In the genomic region with DNA sequence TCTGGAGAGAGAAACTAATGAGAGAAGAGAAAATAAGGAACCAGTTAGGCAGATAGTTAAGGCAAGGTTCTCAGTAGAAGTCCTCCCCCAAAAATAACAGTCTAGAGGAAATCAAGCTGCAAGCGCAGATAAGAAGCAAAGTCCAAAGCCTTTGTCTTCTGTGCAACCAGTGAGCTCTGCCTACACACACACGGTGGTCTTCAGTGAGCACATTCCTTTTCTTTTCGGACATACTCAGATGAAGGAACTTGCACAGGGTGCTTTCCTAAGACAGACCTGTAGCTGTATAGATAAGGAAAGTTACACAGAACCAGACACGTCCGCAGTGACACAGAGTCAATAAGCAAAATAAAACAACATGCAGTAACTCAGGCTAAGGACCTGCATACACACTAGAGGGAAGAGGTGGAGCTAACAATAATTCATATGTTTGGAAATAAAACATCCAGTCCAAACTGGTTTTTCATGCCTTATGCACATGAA, we compare ENCODE assay signal across 19 cellular contexts. TPM values are rescaled to one million over a fixed set of nuclear protein-coding genes. Genes with fewer than 3 reads are reported as not detected.
"Had no signal": no experiment of that assay in that cellular context is flagged by ENCODE, and none has a peak within 500 bp of the region (broad histone marks: within the 10 kb centered on the region; RNA-seq: fewer than 3 reads in every experiment).

No MANE protein-coding gene starts in this region.

RNA-seq across cellular contexts. Expression of a gene that starts 29.3 kb away (rescaled TPM):
- total RNA-seq: activated B cell treated with CpG ODN at 0.5 μM for 24 hours; activated CD8-positive, alpha-beta T cell treated with anti-CD3 and anti-CD28 coated beads for 36 hours; activated T-cell treated with anti-CD3 and anti-CD28 coated beads, Interleukin-2, amount 50 U/mL, for 4 hours; activated T-helper 2 cell treated with anti-CD3 and anti-CD28 coated beads, Interferon-gamma antibody, Interleukin-2, Interleukin-4, amounts not matched to agents 10 μg/mL and 5 μg/mL and 100 μg/mL, durations not matched to agents 14 hours and 24 hours and 36 hours; epithelial cell of proximal tubule; fibroblast of lung; fibroblast of villous mesenchyme; gastroesophageal sphincter; kidney; mesothelial cell of epicardium; naive thymus-derived CD8-positive, alpha-beta T cell; occipital lobe; pulmonary artery endothelial cell; right atrium auricular region; smooth muscle cell; T-helper 2 cell treated with Interferon-gamma antibody and Interleukin-4, amounts not matched to agents 100 ng/mL and 5 ng/mL, for 36 hours; vagina had no signal
- polyA plus RNA-seq: fibroblast of lung; immature natural killer cell; naive thymus-derived CD8-positive, alpha-beta T cell; smooth muscle cell; thymus had no signal
